13 cellular contexts compared by ENCODE assay signal in genomic region chrX:70960728-70961127, GRCh38. TPM values are rescaled to one million over a fixed set of nuclear protein-coding genes. Genes with fewer than 3 reads are reported as not detected.
A peak's percentile ranks its signal among the peaks of the same experiment; 100 is the strongest.
DNase-seq lines count a peak whose midpoint lies in the region; FAIRE-seq and TF ChIP-seq lines count a peak whose summit lies in the region.
"Had no signal": no experiment of that assay in that cellular context is flagged by ENCODE, and none has a peak within 500 bp of the region (broad histone marks: within the 10 kb centered on the region; RNA-seq: fewer than 3 reads in every experiment).

No MANE protein-coding gene starts in this region.

- H3K27ac ChIP-seq in SJCRH30, result no peak overlapping the region
- H3K27ac ChIP-seq: SK-N-MC, spleen had no signal

- no peaks in the 10 kb centered on the region for H3K27me3 ChIP-seq in HAP-1 (ENCODE audit: low read depth)
- no peaks in the 10 kb centered on the region; the same call in 1 of the 2 replicates for H3K27me3 ChIP-seq in SJCRH30
- H3K27me3 ChIP-seq: spleen had no signal

- H3K4me1 ChIP-seq in HAP-1 (peaks cover 13% of the 10 kb centered on the region), SJCRH30 (no peaks in the 10 kb centered on the region)
- H3K4me1 ChIP-seq: spleen had no signal

- in situ Hi-C loops in HAP-1 (cut with MboI; ENCODE audit: low sequenced_read_pairs), result no loop called here

- TF ChIP-seq CTCF in D721Med (IDR thresholded peaks at IDR 0.05; ENCODE audit: insufficient read depth, missing control alignments), result peak; percentile 22

- FAIRE-seq in D721Med (lab: Jason Lieb, UNC), result no peak

- no peak overlapping the region for H3K4me3 ChIP-seq in HAP-1
- H3K4me3 ChIP-seq in SJCRH30, result no peak overlapping the region
- H3K4me3 ChIP-seq: SK-N-MC, spleen had no signal

- no peak for DNase-seq in D721Med (ENCODE audit: insufficient read length, low spot score)
- DNase-seq in HAP-1 (ENCODE audit: low spot score in 2 of 2), result peak; percentile 21 to 28
- DNase-seq in SJCRH30, result peak; percentile 10 to 45
- peak; percentile 7 for DNase-seq in iris pigment epithelial cell (ENCODE audit: low read depth)
- no peak for DNase-seq in GM19238 (ENCODE audit: insufficient read length, low spot score)
- no peak for DNase-seq in GF-D8 (lab: John Stamatoyannopoulos, UW)
- DNase-seq in NCI-H187 (lab: John Stamatoyannopoulos, UW), result no peak
- DNase-seq in KG1 (lab: John Stamatoyannopoulos, UW), result no peak
- DNase-seq: activated CD4-positive, alpha-beta T cell treated with anti-CD3 and anti-CD28 coated beads, Interleukin-2, amount 10 ng/mL, durations not matched to agents 24 days and 14 days; H7; spleen; stimulated activated CD8-positive, alpha-beta memory T cell treated with anti-CD3 and anti-CD28 coated beads, Interleukin-4, amount 100 ng/mL, for 48 hours had no signal

- H3K36me3 ChIP-seq in HAP-1 (replicated peaks) (no peaks in the 10 kb centered on the region), SJCRH30 (no peaks in the 10 kb centered on the region)
- H3K36me3 ChIP-seq: spleen had no signal

- H3K9me3 ChIP-seq in HAP-1 (no peaks in the 10 kb centered on the region), SJCRH30 (replicated peaks) (no peaks in the 10 kb centered on the region)
- H3K9me3 ChIP-seq: spleen had no signal

RNA-seq across cellular contexts. Expression of gene SLC7A3, which starts 29.8 kb away (rescaled TPM):
- total RNA-seq in SJCRH30 (2014; rRNA removed; shearing (Covaris generic)), result 17.9 and 20.1 TPM in 2 replicates
- total RNA-seq: activated CD4-positive, alpha-beta T cell treated with anti-CD3 and anti-CD28 coated beads, Interleukin-2, amount 10 ng/mL, durations not matched to agents 24 days and 14 days; spleen had no signal

RNA-seq across cellular contexts. Expression of gene TEX11, which starts 52.2 kb away (rescaled TPM):
- total RNA-seq in SJCRH30 (2014; rRNA removed; shearing (Covaris generic)), result 0.08 and 0.23 TPM in 2 replicates
- total RNA-seq: activated CD4-positive, alpha-beta T cell treated with anti-CD3 and anti-CD28 coated beads, Interleukin-2, amount 10 ng/mL, durations not matched to agents 24 days and 14 days had no signal

Comparison
In these comparisons a context has a peak if more than half of its experiments do, and no peak if none do; other contexts are left out.
1. DNase-seq: peak in HAP-1 (2 of 2), SJCRH30 (2 of 2) and iris pigment epithelial cell (single experiment); none in D721Med (single experiment), GM19238 (single experiment), GF-D8 (single experiment), NCI-H187 (0 of 2) and KG1 (single experiment).